Comparison of ENCODE assay signal across 9 cellular contexts in the genomic region with DNA sequence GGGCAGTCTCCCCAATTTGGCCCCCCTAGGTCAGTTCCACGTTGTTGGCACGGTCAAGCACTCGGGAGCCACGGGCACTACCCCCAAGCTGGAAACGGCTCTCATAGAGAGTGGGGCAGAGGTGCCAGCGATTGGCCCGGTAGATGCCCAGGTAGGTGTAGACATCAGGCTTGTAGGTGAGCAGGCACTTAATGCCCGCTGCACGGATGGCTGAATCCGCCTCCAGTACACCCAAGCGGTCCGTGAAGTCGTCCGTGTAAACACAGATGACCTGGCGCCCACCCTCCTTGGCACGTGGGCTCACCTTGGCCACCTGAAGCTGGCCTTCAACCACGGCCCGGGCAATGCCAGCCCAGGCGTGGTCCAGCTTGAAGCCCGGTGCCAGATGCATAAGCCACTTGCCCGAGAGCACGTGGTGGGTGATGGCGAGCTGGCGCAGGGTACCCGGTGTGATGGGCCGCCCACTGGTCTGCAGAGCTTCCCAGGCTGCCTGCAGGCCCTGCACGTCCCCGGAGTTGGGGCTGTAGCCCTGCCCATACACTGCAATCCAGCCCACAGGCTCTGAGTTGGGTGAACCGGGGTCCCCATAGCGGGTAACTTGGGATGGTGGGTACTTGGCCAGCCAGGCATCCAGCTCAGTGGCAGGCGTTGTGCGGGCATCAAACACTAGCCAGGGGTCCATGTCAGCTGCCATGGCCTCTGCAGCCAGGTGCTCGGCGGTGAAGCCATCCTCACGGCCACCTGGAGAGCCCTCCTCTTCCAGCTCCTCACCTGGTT. TPM values are rescaled to one million over a fixed set of nuclear protein-coding genes. Genes with fewer than 3 reads are reported as not detected.
DNase-seq lines count a peak whose midpoint lies in the region; ATAC-seq and TF ChIP-seq lines count a peak whose summit lies in the region.
"Had no signal": no experiment of that assay in that cellular context is flagged by ENCODE, and none has a peak within 500 bp of the region (broad histone marks: within the 10 kb centered on the region; RNA-seq: fewer than 3 reads in every experiment).

No MANE protein-coding gene starts in this region.

- H3K36me3 ChIP-seq in body of pancreas (replicated peaks in 1 of 2; ENCODE audit: insufficient read depth in 1 of 2, low read depth in 2 of 2) = peaks cover 0 to under 1% of the 10 kb centered on the region in 2 donors
- H3K36me3 ChIP-seq in lower lobe of right lung = peaks cover 17% of the 10 kb centered on the region

- no peaks in the 10 kb centered on the region for H3K27me3 Mint-ChIP-seq in activated T-cell treated with anti-CD3 and anti-CD28 coated beads, Interleukin-2, amount 50 U/mL, for 4 hours (ENCODE audit: low read depth)
- H3K27me3 Mint-ChIP-seq in type B pancreatic cell = no peaks in the 10 kb centered on the region

- H3K4me1 ChIP-seq in body of pancreas = peaks cover 49% of the 10 kb centered on the region
- peaks cover 51% of the 10 kb centered on the region for H3K4me1 ChIP-seq in lower lobe of right lung

- peak overlapping the region; percentile 74 for H3K27ac Mint-ChIP-seq in type B pancreatic cell

- intact Hi-C loops in body of pancreas (cut with DNase I) = no loop called here
- intact Hi-C loops in lower lobe of right lung (cut with DNase I) = no loop called here
- intact Hi-C loops in left colon (cut with DNase I, micrococcal nuclease) = no loop called here

- H3K9me3 ChIP-seq in body of pancreas = no peaks in the 10 kb centered on the region
- no peaks in the 10 kb centered on the region for H3K9me3 ChIP-seq in lower lobe of right lung

- WGBS in body of pancreas, 2 donors = 72 to 97% methylated on average over 5 to 34 of the region's 35 CpGs

- TF ChIP-seq CTCF in body of pancreas (IDR thresholded peaks at IDR 0.05) = no peak
- TF ChIP-seq CTCF in lower lobe of right lung (IDR thresholded peaks at IDR 0.05) = no peak
- no peak for TF ChIP-seq CTCF in type B pancreatic cell (conservative IDR thresholded peaks at IDR 0.05)

- H3K4me3 ChIP-seq in body of pancreas (peak overlapping the region; percentile 82 to 99), lower lobe of right lung (peak overlapping the region; percentile 98)

- peak overlapping the region; percentile 87 for H3K4me3 Mint-ChIP-seq in activated T-cell treated with anti-CD3 and anti-CD28 coated beads, Interleukin-2, amount 50 U/mL, for 4 hours
- peak overlapping the region; percentile 86 for H3K4me3 Mint-ChIP-seq in type B pancreatic cell

- H3K9me3 Mint-ChIP-seq in activated T-cell treated with anti-CD3 and anti-CD28 coated beads, Interleukin-2, amount 50 U/mL, for 4 hours = no peaks in the 10 kb centered on the region
- H3K9me3 Mint-ChIP-seq in type B pancreatic cell = no peaks in the 10 kb centered on the region

- no peaks in the 10 kb centered on the region for H3K27me3 ChIP-seq in body of pancreas
- H3K27me3 ChIP-seq in lower lobe of right lung (ENCODE audit: low read depth) = no peaks in the 10 kb centered on the region

- no peak for DNase-seq in activated T-cell treated with anti-CD3 and anti-CD28 coated beads, Interleukin-2, amount 50 U/mL, for 4 hours
- DNase-seq in activated T-cell treated with anti-CD3 and anti-CD28 coated beads for 4 hours (no peak), body of pancreas (peak in 1 of 4 donors; percentile 27), lower lobe of right lung (no peak), type B pancreatic cell (ENCODE audit: extremely low spot score, unreplicated experiment) (no peak), left colon (no peak), KG1 (lab: John Stamatoyannopoulos, UW) (no peak)

- H3K27ac ChIP-seq in body of pancreas (peak overlapping the region in 2 of 4 donors; percentile 81 to 86), lower lobe of right lung (peak overlapping the region; percentile 97)

- no peak for TF ChIP-seq POLR2A in body of pancreas (IDR thresholded peaks at IDR 0.05)

- no peak for ATAC-seq in activated T-cell treated with anti-CD3 and anti-CD28 coated beads, Interleukin-2, amount 50 U/mL, for 4 hours
- ATAC-seq in body of pancreas = no peak
- no peak for ATAC-seq in lower lobe of right lung
- no peak for ATAC-seq in left colon
- ATAC-seq in HG02852 (IDR thresholded peaks at IDR 0.05; ENCODE audit: unreplicated experiment) = no peak

- H3K4me1 Mint-ChIP-seq in activated T-cell treated with anti-CD3 and anti-CD28 coated beads, Interleukin-2, amount 50 U/mL, for 4 hours (ENCODE audit: low read depth) = peaks cover 41% of the 10 kb centered on the region
- peaks cover 16% of the 10 kb centered on the region for H3K4me1 Mint-ChIP-seq in type B pancreatic cell (ENCODE audit: unreplicated experiment)

- peaks cover 3% of the 10 kb centered on the region for H3K36me3 Mint-ChIP-seq in activated T-cell treated with anti-CD3 and anti-CD28 coated beads, Interleukin-2, amount 50 U/mL, for 4 hours (ENCODE audit: insufficient read depth)
- peaks cover 1% of the 10 kb centered on the region for H3K36me3 Mint-ChIP-seq in type B pancreatic cell

RNA-seq across cellular contexts. Expression of a gene that starts 1.2 kb away (rescaled TPM):
- total RNA-seq in activated T-cell treated with anti-CD3 and anti-CD28 coated beads, Interleukin-2, amount 50 U/mL, for 4 hours = 10 to 100 TPM; 13.9 to 15.4 (median 14.0) TPM
- total RNA-seq in body of pancreas = 10 to 100 TPM; 10.4 to 17.8 TPM
- 36.5 TPM for total RNA-seq in lower lobe of right lung
- 27.9 and 31.2 TPM in 2 replicates for total RNA-seq in type B pancreatic cell (ENCODE audit: low replicate concordance)
- 10 to 100 TPM; 18.6 to 29.3 TPM for total RNA-seq in left colon

RNA-seq across cellular contexts. Expression of a gene that starts 1.6 kb away (rescaled TPM):
- 100 to 1,000 TPM in 2 of 3 donors, 10 to 100 TPM in 1; 96.1 to 118 (median 106) TPM for total RNA-seq in activated T-cell treated with anti-CD3 and anti-CD28 coated beads, Interleukin-2, amount 50 U/mL, for 4 hours
- total RNA-seq in body of pancreas (10 to 100 TPM; 29.6 to 91.6 TPM), lower lobe of right lung (63.3 TPM), type B pancreatic cell (ENCODE audit: low replicate concordance) (49.3 and 66.1 TPM in 2 replicates), left colon (10 to 100 TPM; 47.3 to 53.4 TPM)

RNA-seq across cellular contexts. Expression of a gene that starts 17.4 kb away (rescaled TPM):
- total RNA-seq in activated T-cell treated with anti-CD3 and anti-CD28 coated beads, Interleukin-2, amount 50 U/mL, for 4 hours = 10 to 100 TPM; 75.6 to 77.2 (median 76.9) TPM
- 10 to 100 TPM in 1 of 2 donors, under 1 TPM in 1; 0.52 to 17.8 TPM for total RNA-seq in body of pancreas
- 2.2 TPM for total RNA-seq in lower lobe of right lung
- total RNA-seq in type B pancreatic cell (ENCODE audit: low replicate concordance) = 2.1 and 11.1 TPM in 2 replicates
- total RNA-seq in left colon = 1 to 10 TPM; 1.1 to 1.8 TPM

RNA-seq across cellular contexts. Expression of a gene that starts 27.1 kb away (rescaled TPM):
- 100 to 1,000 TPM in 1 of 3 donors, 10 to 100 TPM in 2; 77.8 to 116 (median 95.6) TPM for total RNA-seq in activated T-cell treated with anti-CD3 and anti-CD28 coated beads, Interleukin-2, amount 50 U/mL, for 4 hours
- total RNA-seq in body of pancreas (10 to 100 TPM; 49.8 to 54.5 TPM), lower lobe of right lung (28.6 TPM), type B pancreatic cell (ENCODE audit: low replicate concordance) (8.2 and 14.3 TPM in 2 replicates), left colon (1 to 10 TPM; 7.1 to 8.6 TPM)

RNA-seq across cellular contexts. Expression of a gene that starts 27.7 kb away (rescaled TPM):
- total RNA-seq in activated T-cell treated with anti-CD3 and anti-CD28 coated beads, Interleukin-2, amount 50 U/mL, for 4 hours = not detected
- total RNA-seq in body of pancreas = not detected
- not detected for total RNA-seq in lower lobe of right lung
- 0.68 TPM in 1 of 2 replicates, not detected in the other for total RNA-seq in type B pancreatic cell (ENCODE audit: low replicate concordance)
- total RNA-seq in left colon = not detected
- total RNA-seq: NCI-H460 had no signal
